Comparison of ENCODE assay signal across 1 cellular context in the genomic region with DNA sequence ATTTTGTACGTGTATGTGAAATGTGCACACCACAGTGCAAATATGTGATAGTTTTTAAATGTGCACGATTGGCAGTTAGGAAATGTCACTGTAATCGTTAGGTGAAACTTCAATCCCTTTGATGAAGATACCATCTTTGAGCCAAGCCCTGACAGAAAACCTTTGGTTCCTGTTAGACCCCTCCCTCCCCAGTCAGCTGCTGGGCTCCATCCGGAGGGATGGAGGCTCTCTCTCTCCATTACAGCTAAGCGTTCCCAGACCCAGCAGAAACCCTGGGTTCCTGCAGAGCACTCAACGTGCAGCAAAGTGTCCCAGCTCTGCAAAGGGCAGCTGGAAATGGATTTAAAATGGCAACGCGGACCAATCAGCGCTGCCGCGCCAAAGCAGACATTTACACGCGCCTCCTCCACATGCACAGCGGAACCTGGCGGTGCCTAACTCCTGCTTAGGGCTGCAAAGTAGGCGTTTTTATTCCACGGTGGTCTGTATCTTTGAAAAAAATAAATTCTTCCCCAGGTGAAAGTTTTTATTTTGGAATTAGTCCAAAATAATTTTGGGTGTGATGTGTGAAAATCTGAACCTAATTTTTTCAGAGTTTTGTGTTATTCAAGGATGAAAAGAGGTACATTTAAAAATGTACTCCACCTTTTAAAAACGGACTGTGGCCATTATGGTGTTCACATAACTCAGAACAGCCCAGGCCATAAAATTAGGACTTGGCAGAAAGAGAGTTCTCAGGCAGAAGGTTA.
TF ChIP-seq lines count a peak whose summit lies in the region.

No MANE protein-coding gene starts in this region.

TF ChIP-seq in HepG2, 621 proteins besides CTCF, POLR2A, EP300 and RAD21 (continued from another document and continues in another):
- TF ChIP-seq, protein P1, sequence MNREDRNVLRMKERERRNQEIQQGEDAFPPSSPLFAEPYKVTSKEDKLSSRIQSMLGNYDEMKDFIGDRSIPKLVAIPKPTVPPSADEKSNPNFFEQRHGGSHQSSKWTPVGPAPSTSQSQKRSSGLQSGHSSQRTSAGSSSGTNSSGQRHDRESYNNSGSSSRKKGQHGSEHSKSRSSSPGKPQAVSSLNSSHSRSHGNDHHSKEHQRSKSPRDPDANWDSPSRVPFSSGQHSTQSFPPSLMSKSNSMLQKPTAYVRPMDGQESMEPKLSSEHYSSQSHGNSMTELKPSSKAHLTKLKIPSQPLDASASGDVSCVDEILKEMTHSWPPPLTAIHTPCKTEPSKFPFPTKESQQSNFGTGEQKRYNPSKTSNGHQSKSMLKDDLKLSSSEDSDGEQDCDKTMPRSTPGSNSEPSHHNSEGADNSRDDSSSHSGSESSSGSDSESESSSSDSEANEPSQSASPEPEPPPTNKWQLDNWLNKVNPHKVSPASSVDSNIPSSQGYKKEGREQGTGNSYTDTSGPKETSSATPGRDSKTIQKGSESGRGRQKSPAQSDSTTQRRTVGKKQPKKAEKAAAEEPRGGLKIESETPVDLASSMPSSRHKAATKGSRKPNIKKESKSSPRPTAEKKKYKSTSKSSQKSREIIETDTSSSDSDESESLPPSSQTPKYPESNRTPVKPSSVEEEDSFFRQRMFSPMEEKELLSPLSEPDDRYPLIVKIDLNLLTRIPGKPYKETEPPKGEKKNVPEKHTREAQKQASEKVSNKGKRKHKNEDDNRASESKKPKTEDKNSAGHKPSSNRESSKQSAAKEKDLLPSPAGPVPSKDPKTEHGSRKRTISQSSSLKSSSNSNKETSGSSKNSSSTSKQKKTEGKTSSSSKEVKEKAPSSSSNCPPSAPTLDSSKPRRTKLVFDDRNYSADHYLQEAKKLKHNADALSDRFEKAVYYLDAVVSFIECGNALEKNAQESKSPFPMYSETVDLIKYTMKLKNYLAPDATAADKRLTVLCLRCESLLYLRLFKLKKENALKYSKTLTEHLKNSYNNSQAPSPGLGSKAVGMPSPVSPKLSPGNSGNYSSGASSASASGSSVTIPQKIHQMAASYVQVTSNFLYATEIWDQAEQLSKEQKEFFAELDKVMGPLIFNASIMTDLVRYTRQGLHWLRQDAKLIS (CRISPR knock-in tag; IDR thresholded peaks at IDR 0.05), result no peak
- TF ChIP-seq ZNF180 (CRISPR knock-in tag; IDR thresholded peaks at IDR 0.05; ENCODE audit: borderline replicate concordance, low read depth) (no peak), ZNF879 (CRISPR knock-in tag; IDR thresholded peaks at IDR 0.05) (no peak), SKI (IDR thresholded peaks at IDR 0.05; ENCODE audit: partially characterized antibody) (no peak), ZNF619 (CRISPR knock-in tag; IDR thresholded peaks at IDR 0.05) (no peak), RORA (CRISPR knock-in tag; IDR thresholded peaks at IDR 0.05) (no peak), NFE2L1 (CRISPR knock-in tag; IDR thresholded peaks at IDR 0.05; ENCODE audit: borderline replicate concordance) (no peak), ZNF207 (IDR thresholded peaks at IDR 0.05; ENCODE audit: borderline replicate concordance) (no peak), NFRKB (IDR thresholded peaks at IDR 0.05) (no peak), ZNF570 (CRISPR knock-in tag; IDR thresholded peaks at IDR 0.05; ENCODE audit: borderline replicate concordance) (no peak), ZNF614 (CRISPR knock-in tag; IDR thresholded peaks at IDR 0.05; ENCODE audit: borderline replicate concordance) (0 out of 2 replicates have a peak, but pooled peaks have one; percentile 32), SNRNP70 (IDR thresholded peaks at IDR 0.05; ENCODE audit: low read depth, low read length) (no peak), ZNF790 (CRISPR knock-in tag; IDR thresholded peaks at IDR 0.05; ENCODE audit: borderline replicate concordance) (no peak), CBX2 (IDR thresholded peaks at IDR 0.05; ENCODE audit: low read depth, low read length) (no peak), CBX2 (CRISPR knock-in tag; IDR thresholded peaks at IDR 0.05; ENCODE audit: low read depth) (no peak), ZFP62 (CRISPR knock-in tag; IDR thresholded peaks at IDR 0.05) (no peak), ZNF562 (CRISPR knock-in tag; IDR thresholded peaks at IDR 0.05; ENCODE audit: borderline replicate concordance) (no peak), JUNB (CRISPR knock-in tag; IDR thresholded peaks at IDR 0.05; ENCODE audit: borderline replicate concordance) (no peak), ZNF724P (CRISPR knock-in tag; IDR thresholded peaks at IDR 0.05; ENCODE audit: borderline replicate concordance) (no peak), NCOA1 (CRISPR knock-in tag; IDR thresholded peaks at IDR 0.05) (no peak), ZNF616 (CRISPR knock-in tag; IDR thresholded peaks at IDR 0.05; ENCODE audit: low read depth) (no peak), ZNF7 (CRISPR knock-in tag; IDR thresholded peaks at IDR 0.05) (no peak), ZNF282 (IDR thresholded peaks at IDR 0.05; ENCODE audit: partially characterized antibody) (no peak), KLF15 (CRISPR knock-in tag; IDR thresholded peaks at IDR 0.05; ENCODE audit: borderline replicate concordance) (no peak), CHCHD3 (CRISPR knock-in tag; IDR thresholded peaks at IDR 0.05) (no peak), ZNF260 (CRISPR knock-in tag; IDR thresholded peaks at IDR 0.05; ENCODE audit: borderline replicate concordance, low read depth) (no peak), BORCS8-MEF2B (CRISPR knock-in tag; IDR thresholded peaks at IDR 0.05) (no peak), ZSCAN31 (CRISPR knock-in tag; IDR thresholded peaks at IDR 0.05; ENCODE audit: low read depth) (peak; percentile 20), MBD4 (IDR thresholded peaks at IDR 0.05; ENCODE audit: borderline replicate concordance, low read length) (peak; percentile 19; the same call in 1 of the 2 replicates), CBX5 (CRISPR knock-in tag; IDR thresholded peaks at IDR 0.05; ENCODE audit: borderline replicate concordance) (peak; percentile 40; the same call in 1 of the 2 replicates), CREB1 (IDR thresholded peaks at IDR 0.05) (no peak), CREB1 (CRISPR knock-in tag; IDR thresholded peaks at IDR 0.05) (peak; percentile 60; the same call in 1 of the 2 replicates), SNAI1 (CRISPR knock-in tag; IDR thresholded peaks at IDR 0.05; ENCODE audit: borderline replicate concordance) (peak; percentile 81; the same call in 1 of the 2 replicates), TCF7L2 (IDR thresholded peaks at IDR 0.05; ENCODE audit: low read depth, low read length) (no peak), CHD2 (IDR thresholded peaks at IDR 0.05; ENCODE audit: low read depth, low read length) (no peak), JUN (CRISPR knock-in tag; IDR thresholded peaks at IDR 0.05) (no peak), TBL1XR1 (IDR thresholded peaks at IDR 0.05; ENCODE audit: borderline replicate concordance, low read length, partially characterized antibody) (no peak), HOXA7 (CRISPR knock-in tag; IDR thresholded peaks at IDR 0.05) (no peak), TOPORS (CRISPR knock-in tag; IDR thresholded peaks at IDR 0.05) (no peak)
- TF ChIP-seq, protein P2, sequence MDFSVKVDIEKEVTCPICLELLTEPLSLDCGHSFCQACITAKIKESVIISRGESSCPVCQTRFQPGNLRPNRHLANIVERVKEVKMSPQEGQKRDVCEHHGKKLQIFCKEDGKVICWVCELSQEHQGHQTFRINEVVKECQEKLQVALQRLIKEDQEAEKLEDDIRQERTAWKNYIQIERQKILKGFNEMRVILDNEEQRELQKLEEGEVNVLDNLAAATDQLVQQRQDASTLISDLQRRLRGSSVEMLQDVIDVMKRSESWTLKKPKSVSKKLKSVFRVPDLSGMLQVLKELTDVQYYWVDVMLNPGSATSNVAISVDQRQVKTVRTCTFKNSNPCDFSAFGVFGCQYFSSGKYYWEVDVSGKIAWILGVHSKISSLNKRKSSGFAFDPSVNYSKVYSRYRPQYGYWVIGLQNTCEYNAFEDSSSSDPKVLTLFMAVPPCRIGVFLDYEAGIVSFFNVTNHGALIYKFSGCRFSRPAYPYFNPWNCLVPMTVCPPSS (IDR thresholded peaks at IDR 0.05), result no peak
- TF ChIP-seq, protein P3, sequence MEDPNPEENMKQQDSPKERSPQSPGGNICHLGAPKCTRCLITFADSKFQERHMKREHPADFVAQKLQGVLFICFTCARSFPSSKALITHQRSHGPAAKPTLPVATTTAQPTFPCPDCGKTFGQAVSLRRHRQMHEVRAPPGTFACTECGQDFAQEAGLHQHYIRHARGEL (CRISPR knock-in tag; IDR thresholded peaks at IDR 0.05), result no peak
- TF ChIP-seq, protein P4, sequence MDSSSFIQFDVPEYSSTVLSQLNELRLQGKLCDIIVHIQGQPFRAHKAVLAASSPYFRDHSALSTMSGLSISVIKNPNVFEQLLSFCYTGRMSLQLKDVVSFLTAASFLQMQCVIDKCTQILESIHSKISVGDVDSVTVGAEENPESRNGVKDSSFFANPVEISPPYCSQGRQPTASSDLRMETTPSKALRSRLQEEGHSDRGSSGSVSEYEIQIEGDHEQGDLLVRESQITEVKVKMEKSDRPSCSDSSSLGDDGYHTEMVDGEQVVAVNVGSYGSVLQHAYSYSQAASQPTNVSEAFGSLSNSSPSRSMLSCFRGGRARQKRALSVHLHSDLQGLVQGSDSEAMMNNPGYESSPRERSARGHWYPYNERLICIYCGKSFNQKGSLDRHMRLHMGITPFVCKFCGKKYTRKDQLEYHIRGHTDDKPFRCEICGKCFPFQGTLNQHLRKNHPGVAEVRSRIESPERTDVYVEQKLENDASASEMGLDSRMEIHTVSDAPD (CRISPR knock-in tag; IDR thresholded peaks at IDR 0.05), result no peak
- TF ChIP-seq, protein P5, sequence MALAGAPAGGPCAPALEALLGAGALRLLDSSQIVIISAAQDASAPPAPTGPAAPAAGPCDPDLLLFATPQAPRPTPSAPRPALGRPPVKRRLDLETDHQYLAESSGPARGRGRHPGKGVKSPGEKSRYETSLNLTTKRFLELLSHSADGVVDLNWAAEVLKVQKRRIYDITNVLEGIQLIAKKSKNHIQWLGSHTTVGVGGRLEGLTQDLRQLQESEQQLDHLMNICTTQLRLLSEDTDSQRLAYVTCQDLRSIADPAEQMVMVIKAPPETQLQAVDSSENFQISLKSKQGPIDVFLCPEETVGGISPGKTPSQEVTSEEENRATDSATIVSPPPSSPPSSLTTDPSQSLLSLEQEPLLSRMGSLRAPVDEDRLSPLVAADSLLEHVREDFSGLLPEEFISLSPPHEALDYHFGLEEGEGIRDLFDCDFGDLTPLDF (CRISPR knock-in tag; IDR thresholded peaks at IDR 0.05), result no peak; the same call in 1 of the 2 replicates
- TF ChIP-seq, protein P6, sequence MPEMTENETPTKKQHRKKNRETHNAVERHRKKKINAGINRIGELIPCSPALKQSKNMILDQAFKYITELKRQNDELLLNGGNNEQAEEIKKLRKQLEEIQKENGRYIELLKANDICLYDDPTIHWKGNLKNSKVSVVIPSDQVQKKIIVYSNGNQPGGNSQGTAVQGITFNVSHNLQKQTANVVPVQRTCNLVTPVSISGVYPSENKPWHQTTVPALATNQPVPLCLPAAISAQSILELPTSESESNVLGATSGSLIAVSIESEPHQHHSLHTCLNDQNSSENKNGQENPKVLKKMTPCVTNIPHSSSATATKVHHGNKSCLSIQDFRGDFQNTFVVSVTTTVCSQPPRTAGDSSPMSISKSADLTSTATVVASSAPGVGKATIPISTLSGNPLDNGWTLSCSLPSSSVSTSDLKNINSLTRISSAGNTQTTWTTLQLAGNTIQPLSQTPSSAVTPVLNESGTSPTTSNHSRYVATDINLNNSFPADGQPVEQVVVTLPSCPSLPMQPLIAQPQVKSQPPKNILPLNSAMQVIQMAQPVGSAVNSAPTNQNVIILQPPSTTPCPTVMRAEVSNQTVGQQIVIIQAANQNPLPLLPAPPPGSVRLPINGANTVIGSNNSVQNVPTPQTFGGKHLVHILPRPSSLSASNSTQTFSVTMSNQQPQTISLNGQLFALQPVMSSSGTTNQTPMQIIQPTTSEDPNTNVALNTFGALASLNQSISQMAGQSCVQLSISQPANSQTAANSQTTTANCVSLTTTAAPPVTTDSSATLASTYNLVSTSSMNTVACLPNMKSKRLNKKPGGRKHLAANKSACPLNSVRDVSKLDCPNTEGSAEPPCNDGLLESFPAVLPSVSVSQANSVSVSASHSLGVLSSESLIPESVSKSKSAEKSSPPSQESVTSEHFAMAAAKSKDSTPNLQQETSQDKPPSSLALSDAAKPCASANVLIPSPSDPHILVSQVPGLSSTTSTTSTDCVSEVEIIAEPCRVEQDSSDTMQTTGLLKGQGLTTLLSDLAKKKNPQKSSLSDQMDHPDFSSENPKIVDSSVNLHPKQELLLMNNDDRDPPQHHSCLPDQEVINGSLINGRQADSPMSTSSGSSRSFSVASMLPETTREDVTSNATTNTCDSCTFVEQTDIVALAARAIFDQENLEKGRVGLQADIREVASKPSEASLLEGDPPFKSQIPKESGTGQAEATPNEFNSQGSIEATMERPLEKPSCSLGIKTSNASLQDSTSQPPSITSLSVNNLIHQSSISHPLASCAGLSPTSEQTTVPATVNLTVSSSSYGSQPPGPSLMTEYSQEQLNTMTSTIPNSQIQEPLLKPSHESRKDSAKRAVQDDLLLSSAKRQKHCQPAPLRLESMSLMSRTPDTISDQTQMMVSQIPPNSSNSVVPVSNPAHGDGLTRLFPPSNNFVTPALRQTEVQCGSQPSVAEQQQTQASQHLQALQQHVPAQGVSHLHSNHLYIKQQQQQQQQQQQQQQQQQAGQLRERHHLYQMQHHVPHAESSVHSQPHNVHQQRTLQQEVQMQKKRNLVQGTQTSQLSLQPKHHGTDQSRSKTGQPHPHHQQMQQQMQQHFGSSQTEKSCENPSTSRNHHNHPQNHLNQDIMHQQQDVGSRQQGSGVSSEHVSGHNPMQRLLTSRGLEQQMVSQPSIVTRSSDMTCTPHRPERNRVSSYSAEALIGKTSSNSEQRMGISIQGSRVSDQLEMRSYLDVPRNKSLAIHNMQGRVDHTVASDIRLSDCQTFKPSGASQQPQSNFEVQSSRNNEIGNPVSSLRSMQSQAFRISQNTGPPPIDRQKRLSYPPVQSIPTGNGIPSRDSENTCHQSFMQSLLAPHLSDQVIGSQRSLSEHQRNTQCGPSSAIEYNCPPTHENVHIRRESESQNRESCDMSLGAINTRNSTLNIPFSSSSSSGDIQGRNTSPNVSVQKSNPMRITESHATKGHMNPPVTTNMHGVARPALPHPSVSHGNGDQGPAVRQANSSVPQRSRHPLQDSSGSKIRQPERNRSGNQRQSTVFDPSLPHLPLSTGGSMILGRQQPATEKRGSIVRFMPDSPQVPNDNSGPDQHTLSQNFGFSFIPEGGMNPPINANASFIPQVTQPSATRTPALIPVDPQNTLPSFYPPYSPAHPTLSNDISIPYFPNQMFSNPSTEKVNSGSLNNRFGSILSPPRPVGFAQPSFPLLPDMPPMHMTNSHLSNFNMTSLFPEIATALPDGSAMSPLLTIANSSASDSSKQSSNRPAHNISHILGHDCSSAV (CRISPR knock-in tag; IDR thresholded peaks at IDR 0.05; ENCODE audit: borderline replicate concordance), result no peak
- TF ChIP-seq, protein P7, sequence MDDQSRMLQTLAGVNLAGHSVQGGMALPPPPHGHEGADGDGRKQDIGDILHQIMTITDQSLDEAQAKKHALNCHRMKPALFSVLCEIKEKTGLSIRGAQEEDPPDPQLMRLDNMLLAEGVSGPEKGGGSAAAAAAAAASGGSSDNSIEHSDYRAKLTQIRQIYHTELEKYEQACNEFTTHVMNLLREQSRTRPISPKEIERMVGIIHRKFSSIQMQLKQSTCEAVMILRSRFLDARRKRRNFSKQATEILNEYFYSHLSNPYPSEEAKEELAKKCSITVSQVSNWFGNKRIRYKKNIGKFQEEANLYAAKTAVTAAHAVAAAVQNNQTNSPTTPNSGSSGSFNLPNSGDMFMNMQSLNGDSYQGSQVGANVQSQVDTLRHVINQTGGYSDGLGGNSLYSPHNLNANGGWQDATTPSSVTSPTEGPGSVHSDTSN (CRISPR knock-in tag; IDR thresholded peaks at IDR 0.05; ENCODE audit: borderline replicate concordance), result no peak
